37 cellular contexts compared by ENCODE assay signal in the genomic region with DNA sequence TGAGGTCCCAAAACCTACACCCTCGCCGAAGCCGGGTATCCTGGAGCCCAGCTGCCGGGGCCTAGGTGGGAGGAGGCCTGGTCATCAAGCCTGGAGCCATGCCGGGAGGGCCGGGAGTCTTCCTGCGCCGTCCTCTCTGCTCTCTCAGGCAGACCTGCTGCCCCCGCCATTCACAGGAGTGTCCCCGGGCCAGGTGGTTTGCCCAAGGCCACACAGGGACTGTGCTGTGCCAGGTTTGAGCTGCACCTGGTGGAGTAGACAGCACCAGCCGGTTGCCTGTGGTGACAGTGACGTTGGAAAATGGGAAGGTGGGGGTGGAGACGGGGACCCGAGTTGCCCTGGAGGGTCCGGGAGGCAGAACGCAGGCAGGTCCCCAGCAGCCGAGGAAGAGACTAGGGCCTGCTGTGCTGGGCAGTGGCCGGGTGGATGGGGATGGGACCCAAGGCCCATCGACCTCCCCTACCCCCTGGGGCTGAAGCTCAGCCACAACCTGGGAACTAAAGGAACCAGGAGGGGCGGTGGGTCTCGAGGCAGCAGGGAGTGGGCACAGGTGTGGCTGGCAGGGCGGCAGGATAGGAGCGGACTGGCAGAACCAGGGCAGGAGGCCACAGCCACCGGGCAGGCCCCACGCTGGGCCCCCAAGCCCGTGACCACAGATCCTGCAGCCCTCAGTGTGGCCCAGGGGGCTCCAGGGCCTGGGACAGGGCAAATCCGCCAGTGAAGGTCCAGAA. TPM values are rescaled to one million over a fixed set of nuclear protein-coding genes. Genes with fewer than 3 reads are reported as not detected.
A peak's percentile ranks its signal among the peaks of the same experiment; 100 is the strongest.
DNase-seq lines count a peak whose midpoint lies in the region; ATAC-seq, FAIRE-seq and TF ChIP-seq lines count a peak whose summit lies in the region.
"Had no signal": no experiment of that assay in that cellular context is flagged by ENCODE, and none has a peak within 500 bp of the region (broad histone marks: within the 10 kb centered on the region; RNA-seq: fewer than 3 reads in every experiment).

No MANE protein-coding gene starts in this region.

- no peak for TF ChIP-seq POLR2A in adrenal gland (IDR thresholded peaks at IDR 0.05)
- no peak for TF ChIP-seq POLR2A in lower leg skin (IDR thresholded peaks at IDR 0.05)

- DNase-seq in Right ventricle myocardium inferior (ENCODE audit: missing footprints) (peak; percentile 49), cardiac septum (ENCODE audit: low spot score) (no peak), WERI-Rb-1 (peak; percentile 5), kidney (peak; percentile 71), adrenal gland (no peak), lower leg skin (ENCODE audit: low spot score in 2 of 2) (no peak), NK-92 (lab: John Stamatoyannopoulos, UW; ENCODE audit: unreplicated experiment) (no peak)
- DNase-seq: activated CD4-positive, alpha-beta memory T cell treated with anti-CD3 and anti-CD28 coated beads, Interleukin-2, amount 10 ng/mL, durations not matched to agents 7 days and 5 days; activated CD4-positive, alpha-beta T cell treated with anti-CD3 and anti-CD28 coated beads for 1 hour; activated CD8-positive, alpha-beta memory T cell treated with anti-CD3 and anti-CD28 coated beads, Interleukin-2, amount 50 U/mL, for 48 hours; activated naive CD4-positive, alpha-beta T cell treated with Interleukin-2 at 50 U/mL for 16 hours; CD4-positive, alpha-beta memory T cell; cerebellar nuclear complex; EL; foreskin fibroblast; GOT3; KBM-7; NCI-H1092 treated with DMSO at 0.1 percent for 48 hours; NCI-H446 treated with DMSO at 0.1 percent for 48 hours; NK-92 treated with Interleukin-12 subunit alpha and Interleukin-12 subunit beta, amount 100 ng/mL, for 24 hours; PC-3; SK-N-SH; stimulated activated CD4-positive, alpha-beta T cell treated with anti-CD3 and anti-CD28 coated beads, Interleukin-4, amount 100 ng/mL, for 1 hour; stomach; T-helper 17 cell; uterus had no signal

- H3K27ac ChIP-seq in WERI-Rb-1: no peak overlapping the region
- H3K27ac ChIP-seq in kidney (ENCODE audit: low read depth in 2 of 2, low read length in 2 of 2): no peak overlapping the region
- no peak overlapping the region for H3K27ac ChIP-seq in skeletal muscle tissue (ENCODE audit: low read depth, low read length)
- no peak overlapping the region for H3K27ac ChIP-seq in adrenal gland
- H3K27ac ChIP-seq: esophagus muscularis mucosa, stomach, thyroid gland, uterus had no signal

- H3K4me3 ChIP-seq in WERI-Rb-1 (ENCODE audit: low read depth, low read length) (no peak overlapping the region), kidney (ENCODE audit: low read length in 2 of 2) (no peak overlapping the region), skeletal muscle tissue (ENCODE audit: low read length in 3 of 3) (peak overlapping the region in 1 of 3 donors; percentile 13), adrenal gland (no peak overlapping the region), lower leg skin (ENCODE audit: low read depth, poor library complexity, severe bottlenecking) (no peak overlapping the region)
- H3K4me3 ChIP-seq: esophagus muscularis mucosa, GM12878, stomach, thyroid gland, uterus had no signal

- H3K4me1 ChIP-seq in kidney (ENCODE audit: control insufficient read depth in 1 of 2, insufficient read depth in 1 of 2, low read depth in 1 of 2, low read length in 2 of 2) (peaks cover 0 to 3% of the 10 kb centered on the region in 2 donors), skeletal muscle tissue (ENCODE audit: control insufficient read depth in 3 of 3, insufficient read depth in 3 of 3, low read length in 3 of 3) (peaks cover 11 to 69% (median 47%) of the 10 kb centered on the region in 3 donors), adrenal gland (replicated peaks in 1 of 2) (no peaks in the 10 kb centered on the region)
- H3K4me1 ChIP-seq: thyroid gland, uterus had no signal

- H3K27me3 ChIP-seq in WERI-Rb-1 (ENCODE audit: insufficient read depth, low read depth, severe bottlenecking): no peaks in the 10 kb centered on the region
- peaks cover 0 to 4% (median 0%) of the 10 kb centered on the region in 3 donors for H3K27me3 ChIP-seq in skeletal muscle tissue (ENCODE audit: control insufficient read depth in 3 of 3, insufficient read depth in 3 of 3, low read length in 3 of 3)
- H3K27me3 ChIP-seq in adrenal gland: no peaks in the 10 kb centered on the region
- H3K27me3 ChIP-seq: thyroid gland, uterus had no signal

- H3K9me3 ChIP-seq in WERI-Rb-1 (ENCODE audit: severe bottlenecking) (no peaks in the 10 kb centered on the region), kidney (ENCODE audit: control insufficient read depth in 1 of 2, low read length in 2 of 2) (no peaks in the 10 kb centered on the region), skeletal muscle tissue (ENCODE audit: control insufficient read depth in 3 of 3, low read length in 3 of 3) (peaks cover 0 to 4% (median 0%) of the 10 kb centered on the region in 3 donors), adrenal gland (replicated peaks in 1 of 3) (no peaks in the 10 kb centered on the region)
- H3K9me3 ChIP-seq: esophagus muscularis mucosa, SK-N-SH, stomach, thyroid gland, uterus had no signal

- TF ChIP-seq CTCF in WERI-Rb-1 (IDR thresholded peaks at IDR 0.05; ENCODE audit: low read depth, low read length) (no peak), kidney (IDR thresholded peaks at IDR 0.05; ENCODE audit: borderline replicate concordance, extremely low read depth, insufficient read depth) (no peak), adrenal gland (IDR thresholded peaks at IDR 0.05) (no peak), lower leg skin (IDR thresholded peaks at IDR 0.05) (no peak)

- WGBS in adrenal gland, 4 donors: 84 to 92% (median 89%) methylated on average over 9 to 27 of the region's 27 CpGs
- WGBS in lower leg skin, 2 donors: 85 to 88% methylated on average over 27 of the region's 27 CpGs

- intact Hi-C loops in Right ventricle myocardium inferior (cut with DNase I) (no loop called here), cardiac septum (cut with DNase I) (no loop called here), kidney (cut with DNase I) (no loop called here), adrenal gland (cut with DNase I) (no loop called here), lower leg skin (cut with DNase I; ENCODE audit: low total_unique reads) (no loop called here)

- no peak for ATAC-seq in Right ventricle myocardium inferior
- ATAC-seq: GM12878, PC-3, sciatic nerve, T-helper 17 cell had no signal

- H3K9ac ChIP-seq in kidney (ENCODE audit: low read length in 2 of 2) (no peak overlapping the region), skeletal muscle tissue (ENCODE audit: low read depth in 1 of 3, low read length in 3 of 3) (peak overlapping the region in 2 of 3 donors; percentile 47 to 64)
- H3K9ac ChIP-seq: SK-N-SH had no signal

- no peak for FAIRE-seq in kidney (lab: Jason Lieb, UNC)
- FAIRE-seq: A204.1, endometrium, GM12878 had no signal

- H3K36me3 ChIP-seq in WERI-Rb-1: no peaks in the 10 kb centered on the region
- no peaks in the 10 kb centered on the region for H3K36me3 ChIP-seq in kidney (ENCODE audit: control insufficient read depth in 1 of 2, insufficient read depth in 2 of 2, low read length in 2 of 2)
- H3K36me3 ChIP-seq in skeletal muscle tissue (ENCODE audit: control insufficient read depth in 3 of 3, insufficient read depth in 3 of 3, low read length in 3 of 3): peaks cover 3 to 20% (median 3%) of the 10 kb centered on the region in 3 donors
- H3K36me3 ChIP-seq in adrenal gland (replicated peaks in 1 of 2): no peaks in the 10 kb centered on the region
- H3K36me3 ChIP-seq: stomach, thyroid gland, uterus had no signal

RNA-seq across cellular contexts. Expression of a gene that starts 9.5 kb away (rescaled TPM):
- total RNA-seq in Right ventricle myocardium inferior (35.5 TPM), cardiac septum (62.7 TPM), kidney (7.0 TPM), skeletal muscle tissue (9.9 TPM), adrenal gland (1 to 10 TPM in 6 of 8 donors, under 1 TPM in 2; 0.18 to 4.2 (median 1.4) TPM), lower leg skin (1 to 10 TPM; 1.9 to 9.8 (median 5.9) TPM)
- polyA plus RNA-seq in kidney (ENCODE audit: insufficient read depth, low read depth, low replicate concordance) (1.2 TPM), adrenal gland (1 to 10 TPM in 1 of 3 donors, under 1 TPM in 1, not detected in 1; 0.98 to 3.1 TPM)
- total RNA-seq: activated CD4-positive, alpha-beta memory T cell treated with anti-CD3 and anti-CD28 coated beads, Interleukin-2, amount 10 ng/mL, durations not matched to agents 7 days and 5 days; activated T-helper 1 cell treated with anti-CD3 and anti-CD28 coated beads, Interleukin-12 subunit alpha, Interleukin-12 subunit beta, Interleukin-2, Interleukin-4 antibody, amounts not matched to agents 30 ng/mL and 10 ng/mL and 1 ng/mL, durations not matched to agents 14 hours and 24 hours and 36 hours; CD4-positive, alpha-beta memory T cell; dermis microvascular lymphatic vessel endothelial cell; sciatic nerve; T-helper 17 cell had no signal
- polyA plus RNA-seq: SK-N-SH had no signal

RNA-seq across cellular contexts. Expression of a gene that starts 30.8 kb away (rescaled TPM):
- total RNA-seq in Right ventricle myocardium inferior (1.5 TPM), cardiac septum (0.38 TPM), kidney (1.6 TPM), skeletal muscle tissue (0.52 TPM), adrenal gland (under 1 TPM in 4 of 8 donors, not detected in 4; 0.12 to 0.51 (median 0.18) TPM), lower leg skin (under 1 TPM in 1 of 4 donors, not detected in 3; 0.38 TPM)
- polyA plus RNA-seq in kidney (ENCODE audit: insufficient read depth, low read depth, low replicate concordance) (0.86 TPM), adrenal gland (under 1 TPM in 2 of 3 donors, not detected in 1; 0.64 to 0.84 TPM)
- total RNA-seq: activated CD4-positive, alpha-beta memory T cell treated with anti-CD3 and anti-CD28 coated beads, Interleukin-2, amount 10 ng/mL, durations not matched to agents 7 days and 5 days; activated T-helper 1 cell treated with anti-CD3 and anti-CD28 coated beads, Interleukin-12 subunit alpha, Interleukin-12 subunit beta, Interleukin-2, Interleukin-4 antibody, amounts not matched to agents 30 ng/mL and 10 ng/mL and 1 ng/mL, durations not matched to agents 14 hours and 24 hours and 36 hours; kidney epithelial cell; M059J; sciatic nerve; stomach; T-helper 17 cell had no signal
- polyA plus RNA-seq: CD4-positive, alpha-beta memory T cell; GM12878 had no signal

RNA-seq across cellular contexts. Expression of a gene that starts 59.6 kb away (rescaled TPM):
- total RNA-seq in Right ventricle myocardium inferior (286 TPM), cardiac septum (275 TPM), kidney (204 TPM), skeletal muscle tissue (15.7 TPM), adrenal gland (100 to 1,000 TPM; 169 to 309 (median 193) TPM), lower leg skin (100 to 1,000 TPM; 112 to 153 (median 123) TPM)
- polyA plus RNA-seq in kidney (ENCODE audit: insufficient read depth, low read depth, low replicate concordance) (373 TPM), adrenal gland (10 to 100 TPM; 32.9 to 79.6 (median 40.4) TPM)

Comparison
In these comparisons a context has a peak if more than half of its experiments do, and no peak if none do; other contexts are left out.
1. DNase-seq: peak in Right ventricle myocardium inferior (single experiment), WERI-Rb-1 (single experiment) and kidney (single experiment); none in cardiac septum (single experiment), adrenal gland (0 of 7), lower leg skin (0 of 2) and NK-92 (single experiment).
2. H3K9ac ChIP-seq: peak in skeletal muscle tissue (2 of 3); none in kidney (0 of 2).